ENCODE assay signal across 18 cellular contexts in genomic region chrX:134760671-134761070, GRCh38.
"Had no signal": no experiment of that assay in that cellular context is flagged by ENCODE, and none has a peak within 500 bp of the region (broad histone marks: within the 10 kb centered on the region; RNA-seq: fewer than 3 reads in every experiment).

No MANE protein-coding gene starts in this region.

- ATAC-seq: activated CD4-positive, CD25-positive, alpha-beta regulatory T cell treated with anti-CD3 and anti-CD28 coated beads, Interleukin-2, amount 50 U/mL, for 24 hours; activated CD8-positive, alpha-beta memory T cell treated with anti-CD3 and anti-CD28 coated beads, Interleukin-2, amount 10 ng/mL, durations not matched to agents 7 days and 5 days; activated naive CD4-positive, alpha-beta T cell treated with anti-CD3 and anti-CD28 coated beads, Interleukin-2, amount 50 U/mL, for 72 hours; gastrocnemius medialis; right cardiac atrium had no signal

- H3K4me3 ChIP-seq: dorsolateral prefrontal cortex, esophagus muscularis mucosa, gastrocnemius medialis had no signal

- H3K27me3 Mint-ChIP-seq: activated CD8-positive, alpha-beta memory T cell treated with anti-CD3 and anti-CD28 coated beads, Interleukin-2, amount 10 ng/mL, durations not matched to agents 7 days and 5 days had no signal

- H3K27ac ChIP-seq: brain microvascular endothelial cell, dorsolateral prefrontal cortex, esophagus muscularis mucosa, gastrocnemius medialis, neutrophil had no signal

- H3K4me1 ChIP-seq: esophagus muscularis mucosa, gastrocnemius medialis had no signal

- H3K27ac Mint-ChIP-seq: activated CD8-positive, alpha-beta memory T cell treated with anti-CD3 and anti-CD28 coated beads, Interleukin-2, amount 10 ng/mL, durations not matched to agents 7 days and 5 days; activated naive CD4-positive, alpha-beta T cell treated with anti-CD3 and anti-CD28 coated beads, Interleukin-2, amount 50 U/mL, for 72 hours; activated T-cell treated with anti-CD3 and anti-CD28 coated beads, Interleukin-2, amount 50 U/mL, for 24 hours; mesothelial cell of epicardium; T-helper 2 cell treated with Interferon-gamma antibody and Interleukin-4, amounts not matched to agents 5 μg/mL and 100 μg/mL, for 36 hours had no signal

- H3K9me3 Mint-ChIP-seq: activated naive CD4-positive, alpha-beta T cell treated with anti-CD3 and anti-CD28 coated beads, Interleukin-2, amount 50 U/mL, for 72 hours; activated T-cell treated with anti-CD3 and anti-CD28 coated beads, Interleukin-2, amount 50 U/mL, for 24 hours; T-helper 2 cell treated with Interferon-gamma antibody and Interleukin-4, amounts not matched to agents 5 μg/mL and 100 μg/mL, for 36 hours had no signal

- H3K27me3 ChIP-seq: brain microvascular endothelial cell, esophagus muscularis mucosa, gastrocnemius medialis, neutrophil had no signal

- H3K4me3 Mint-ChIP-seq: activated CD8-positive, alpha-beta memory T cell treated with anti-CD3 and anti-CD28 coated beads, Interleukin-2, amount 10 ng/mL, durations not matched to agents 7 days and 5 days; activated T-cell treated with anti-CD3 and anti-CD28 coated beads, Interleukin-2, amount 50 U/mL, for 24 hours; mesothelial cell of epicardium; T-helper 2 cell treated with Interferon-gamma antibody and Interleukin-4, amounts not matched to agents 5 μg/mL and 100 μg/mL, for 36 hours had no signal

- H3K36me3 ChIP-seq: brain microvascular endothelial cell, esophagus muscularis mucosa, gastrocnemius medialis, neutrophil had no signal

- DNase-seq: activated CD4-positive, alpha-beta T cell treated with anti-CD3 and anti-CD28 coated beads, Interleukin-2, amount 50 U/mL, for 48 hours; activated CD8-positive, alpha-beta memory T cell treated with anti-CD3 and anti-CD28 coated beads, Interleukin-2, amount 10 ng/mL, durations not matched to agents 7 days and 5 days; activated effector memory CD4-positive, alpha-beta T cell treated with Interleukin-2 at 50 U/mL for 16 hours; activated T-cell treated with anti-CD3 and anti-CD28 coated beads, Interleukin-2, amount 50 U/mL, for 24 hours; amniotic stem cell; brain microvascular endothelial cell; dorsolateral prefrontal cortex; gastrocnemius medialis; kidney glomerular epithelial cell; right cardiac atrium; stimulated activated naive CD4-positive, alpha-beta T cell; trophoblast cell had no signal

- H3K4me1 Mint-ChIP-seq: mesothelial cell of epicardium had no signal

- H3K36me3 Mint-ChIP-seq: activated CD8-positive, alpha-beta memory T cell treated with anti-CD3 and anti-CD28 coated beads, Interleukin-2, amount 10 ng/mL, durations not matched to agents 7 days and 5 days; activated naive CD4-positive, alpha-beta T cell treated with anti-CD3 and anti-CD28 coated beads, Interleukin-2, amount 50 U/mL, for 72 hours had no signal

- H3K9me3 ChIP-seq: esophagus muscularis mucosa, gastrocnemius medialis, neutrophil had no signal
